Comparison of ENCODE assay signal across 8 cellular contexts in genomic region chr2:39435974-39436591, GRCh38. TPM values are rescaled to one million over a fixed set of nuclear protein-coding genes. Genes with fewer than 3 reads are reported as not detected.
DNase-seq lines count a peak whose midpoint lies in the region; ATAC-seq, FAIRE-seq and TF ChIP-seq lines count a peak whose summit lies in the region.

No MANE protein-coding gene starts in this region.

- CTCF ChIA-PET in activated CD8-positive, alpha-beta T cell treated with anti-CD3 and anti-CD28 coated beads for 36 hours (lab: Charles Lee), result no interaction called here

- H3K36me3 ChIP-seq in ES-I3 (ENCODE audit: insufficient read depth, low read length) (no peaks in the 10 kb centered on the region), pancreas (no peaks in the 10 kb centered on the region)

- DNase-seq in activated CD8-positive, alpha-beta T cell treated with anti-CD3 and anti-CD28 coated beads for 36 hours, result no peak
- DNase-seq in head of caudate nucleus, result peak in 22 of 42 donors; percentile 12 to 61 (median 33)
- peak in 3 of 6 donors; percentile 12 to 41 (median 24) for DNase-seq in pancreas
- no peak for DNase-seq in stimulated activated CD4-positive, alpha-beta T cell treated with anti-CD3 and anti-CD28 coated beads, Interleukin-15, amount 100 ng/mL, for 24 hours
- no peak for DNase-seq in activated CD4-positive, alpha-beta T cell treated with anti-CD3 and anti-CD28 coated beads for 48 hours

- H3K4me1 ChIP-seq in ES-I3 (ENCODE audit: insufficient read depth, low read length), result peaks cover 35% of the 10 kb centered on the region
- H3K4me1 ChIP-seq in pancreas, result peaks cover 22 to 63% (median 34%) of the 10 kb centered on the region in 3 donors

- 1 to 2% methylated on average over 16 of the region's 16 CpGs for WGBS in pancreas, 2 donors

- H3K9ac ChIP-seq in ES-I3 (ENCODE audit: low read depth, low read length), result peak overlapping the region; percentile 69

- H3K4me3 ChIP-seq in pancreas, result peak overlapping the region; percentile 64 to 94 (median 81)

- H3K9me3 ChIP-seq in ES-I3 (ENCODE audit: control insufficient read depth, insufficient read depth, low read length) (no peaks in the 10 kb centered on the region), pancreas (no peaks in the 10 kb centered on the region)

- H3K36me3 Mint-ChIP-seq in activated CD8-positive, alpha-beta T cell treated with anti-CD3 and anti-CD28 coated beads for 36 hours (ENCODE audit: low read depth), result peaks cover 1% of the 10 kb centered on the region

- H3K4me3 Mint-ChIP-seq in activated CD8-positive, alpha-beta T cell treated with anti-CD3 and anti-CD28 coated beads for 36 hours, result peak overlapping the region; percentile 86

- H3K27ac ChIP-seq in pancreas, result peak overlapping the region; percentile 64 to 94 (median 80)

- H3K27me3 Mint-ChIP-seq in activated CD8-positive, alpha-beta T cell treated with anti-CD3 and anti-CD28 coated beads for 36 hours, result no peaks in the 10 kb centered on the region

- ATAC-seq in HG03095 (IDR thresholded peaks at IDR 0.05; ENCODE audit: unreplicated experiment) (peak; percentile 6), pancreas (peak in 2 of 4 donors; percentile 9 to 15), GM19351 (IDR thresholded peaks at IDR 0.05; ENCODE audit: unreplicated experiment) (no peak)
- no peak for ATAC-seq in activated CD8-positive, alpha-beta T cell treated with anti-CD3 and anti-CD28 coated beads for 36 hours

- TF ChIP-seq CTCF in activated CD8-positive, alpha-beta T cell treated with anti-CD3 and anti-CD28 coated beads for 36 hours (IDR thresholded peaks at IDR 0.05), result no peak
- no peak for TF ChIP-seq CTCF in pancreas (IDR thresholded peaks at IDR 0.05)

- intact Hi-C loops in activated CD8-positive, alpha-beta T cell treated with anti-CD3 and anti-CD28 coated beads for 36 hours (cut with micrococcal nuclease), result no loop called here
- intact Hi-C loops in head of caudate nucleus (cut with DNase I) (loop anchor here (5.0 kb wide), 1 partner anchor 341 kb away; the partner anchor contains the start of gene THUMPD2), pancreas (cut with DNase I) (no loop called here)

- no peaks in the 10 kb centered on the region for H3K9me3 Mint-ChIP-seq in activated CD8-positive, alpha-beta T cell treated with anti-CD3 and anti-CD28 coated beads for 36 hours

- H3K4me1 Mint-ChIP-seq in activated CD8-positive, alpha-beta T cell treated with anti-CD3 and anti-CD28 coated beads for 36 hours (ENCODE audit: low read depth), result peaks cover 66% of the 10 kb centered on the region

- POLR2A ChIA-PET in activated CD8-positive, alpha-beta T cell treated with anti-CD3 and anti-CD28 coated beads for 36 hours (lab: Charles Lee), result interaction anchor here (0.6 to 1.0 kb wide), 4 partner anchors 17 to 114 kb away, joined by 3 read pairs; no protein-coding TSS in a partner anchor

- H3K27me3 ChIP-seq in pancreas, result no peaks in the 10 kb centered on the region

- H3K27ac Mint-ChIP-seq in activated CD8-positive, alpha-beta T cell treated with anti-CD3 and anti-CD28 coated beads for 36 hours, result peak overlapping the region; percentile 76

- FAIRE-seq in pancreas (lab: Jason Lieb, UNC), result no peak

RNA-seq across cellular contexts. Expression of gene MAP4K3, which starts 1.0 kb away (rescaled TPM):
- 10 to 100 TPM in 1 of 2 experiments, 1 to 10 TPM in 1; 6.5 to 12.5 TPM for total RNA-seq in activated CD8-positive, alpha-beta T cell treated with anti-CD3 and anti-CD28 coated beads for 36 hours
- 10 to 100 TPM; 12.5 to 23.1 (median 18.5) TPM for total RNA-seq in pancreas
- polyA plus RNA-seq in pancreas, result 10 to 100 TPM in 1 of 2 donors, 1 to 10 TPM in 1; 8.2 to 13.3 TPM

Comparison
In these comparisons a context has a peak if more than half of its experiments do, and no peak if none do; other contexts are left out.
1. DNase-seq: peak in head of caudate nucleus (22 of 42); none in activated CD8-positive, alpha-beta T cell treated with anti-CD3 and anti-CD28 coated beads for 36 hours (single experiment), stimulated activated CD4-positive, alpha-beta T cell treated with anti-CD3 and anti-CD28 coated beads, Interleukin-15, amount 100 ng/mL, for 24 hours (single experiment) and activated CD4-positive, alpha-beta T cell treated with anti-CD3 and anti-CD28 coated beads for 48 hours (single experiment).